In genomic region chr16:70692481-70693203, GRCh38 we compare ENCODE assay signal across 11 cellular contexts. TPM values are rescaled to one million over a fixed set of nuclear protein-coding genes. Genes with fewer than 3 reads are reported as not detected.
DNase-seq lines count a peak whose midpoint lies in the region; ATAC-seq, FAIRE-seq and TF ChIP-seq lines count a peak whose summit lies in the region.
"Had no signal": no experiment of that assay in that cellular context is flagged by ENCODE, and none has a peak within 500 bp of the region (broad histone marks: within the 10 kb centered on the region; RNA-seq: fewer than 3 reads in every experiment).

No MANE protein-coding gene starts in this region.

- H3K4me1 ChIP-seq in body of pancreas (peaks cover 13% of the 10 kb centered on the region), liver (ENCODE audit: control insufficient read depth in 4 of 4, insufficient read depth in 4 of 4, low read length in 3 of 4) (peaks cover 9 to 21% (median 12%) of the 10 kb centered on the region in 4 donors), skeletal muscle satellite cell (ENCODE audit: control insufficient read depth, insufficient read depth, low read length) (peaks cover 97% of the 10 kb centered on the region)

- H3K4me1 Mint-ChIP-seq in HFFc6 (ENCODE audit: low read depth) = peaks cover 71% of the 10 kb centered on the region
- H3K4me1 Mint-ChIP-seq in activated T-helper 17 cell treated with anti-CD3 and anti-CD28 coated beads, Interleukin-2, amount 50 U/mL, for 72 hours = no peaks in the 10 kb centered on the region
- H3K4me1 Mint-ChIP-seq in activated naive CD4-positive, alpha-beta T cell treated with anti-CD3 and anti-CD28 coated beads for 36 hours (ENCODE audit: low read depth) = peaks cover 24% of the 10 kb centered on the region

- no peak for TF ChIP-seq RAD21 in liver (IDR thresholded peaks at IDR 0.05)

- H3K27ac ChIP-seq in body of pancreas (peak overlapping the region in 2 of 4 donors; percentile 39 to 44), liver (ENCODE audit: low read depth in 1 of 2, low read length in 2 of 2) (peak overlapping the region in 1 of 2 donors; percentile 45)
- H3K27ac ChIP-seq: C4-2B had no signal

- no peak overlapping the region for H3K4me3 Mint-ChIP-seq in HFFc6
- H3K4me3 Mint-ChIP-seq in activated T-helper 17 cell treated with anti-CD3 and anti-CD28 coated beads, Interleukin-2, amount 50 U/mL, for 72 hours = no peak overlapping the region
- no peak overlapping the region for H3K4me3 Mint-ChIP-seq in activated naive CD4-positive, alpha-beta T cell treated with anti-CD3 and anti-CD28 coated beads for 36 hours
- H3K4me3 Mint-ChIP-seq: activated CD8-positive, alpha-beta memory T cell treated with anti-CD3 and anti-CD28 coated beads, Interleukin-2, amount 10 ng/mL, durations not matched to agents 7 days and 5 days had no signal

- H3K4me2 ChIP-seq in skeletal muscle satellite cell (ENCODE audit: low read length) = peak overlapping the region; percentile 56

- no peak overlapping the region for H3K9ac ChIP-seq in liver (ENCODE audit: low read depth in 1 of 2, low read length in 2 of 2)
- peak overlapping the region; percentile 80 for H3K9ac ChIP-seq in skeletal muscle satellite cell (ENCODE audit: low read depth, low read length)

- peaks cover 4% of the 10 kb centered on the region; the same call in 1 of the 2 replicates for H3K36me3 Mint-ChIP-seq in HFFc6 (ENCODE audit: low read depth)
- no peaks in the 10 kb centered on the region for H3K36me3 Mint-ChIP-seq in activated T-helper 17 cell treated with anti-CD3 and anti-CD28 coated beads, Interleukin-2, amount 50 U/mL, for 72 hours (ENCODE audit: low read depth)
- no peaks in the 10 kb centered on the region for H3K36me3 Mint-ChIP-seq in activated naive CD4-positive, alpha-beta T cell treated with anti-CD3 and anti-CD28 coated beads for 36 hours (ENCODE audit: low read depth)
- H3K36me3 Mint-ChIP-seq: activated CD8-positive, alpha-beta memory T cell treated with anti-CD3 and anti-CD28 coated beads, Interleukin-2, amount 10 ng/mL, durations not matched to agents 7 days and 5 days had no signal

- peaks cover 7% of the 10 kb centered on the region for H3K27me3 Mint-ChIP-seq in HFFc6 (ENCODE audit: insufficient read depth)
- no peaks in the 10 kb centered on the region for H3K27me3 Mint-ChIP-seq in activated T-helper 17 cell treated with anti-CD3 and anti-CD28 coated beads, Interleukin-2, amount 50 U/mL, for 72 hours
- no peaks in the 10 kb centered on the region for H3K27me3 Mint-ChIP-seq in activated naive CD4-positive, alpha-beta T cell treated with anti-CD3 and anti-CD28 coated beads for 36 hours (ENCODE audit: low read depth)
- H3K27me3 Mint-ChIP-seq: activated CD8-positive, alpha-beta memory T cell treated with anti-CD3 and anti-CD28 coated beads, Interleukin-2, amount 10 ng/mL, durations not matched to agents 7 days and 5 days had no signal

- intact Hi-C loops in body of pancreas (cut with DNase I) = no loop called here
- intact Hi-C loops in activated naive CD4-positive, alpha-beta T cell treated with anti-CD3 and anti-CD28 coated beads for 36 hours (cut with micrococcal nuclease) = no loop called here

- 83 to 85% methylated on average over 8 to 20 of the region's 21 CpGs for WGBS in body of pancreas, 2 donors
- WGBS in liver = 63% methylated on average over 21 of the region's 21 CpGs

- CTCF ChIA-PET in activated naive CD4-positive, alpha-beta T cell treated with anti-CD3 and anti-CD28 coated beads for 36 hours (lab: Charles Lee) = interaction anchor here (0.5 to 1.3 kb wide), 2 partner anchors 51 to 78 kb away, joined by 5 read pairs; no protein-coding TSS in a partner anchor

- H3K9me3 ChIP-seq in body of pancreas (no peaks in the 10 kb centered on the region), liver (ENCODE audit: control insufficient read depth in 4 of 4, low read length in 3 of 4) (no peaks in the 10 kb centered on the region), skeletal muscle satellite cell (replicated peaks; ENCODE audit: low read length) (no peaks in the 10 kb centered on the region)

- peak; percentile 12 for ATAC-seq in body of pancreas
- no peak for ATAC-seq in activated T-helper 17 cell treated with anti-CD3 and anti-CD28 coated beads, Interleukin-2, amount 50 U/mL, for 72 hours (replicated peaks)
- ATAC-seq: activated CD8-positive, alpha-beta memory T cell treated with anti-CD3 and anti-CD28 coated beads, Interleukin-2, amount 10 ng/mL, durations not matched to agents 7 days and 5 days had no signal

- no peaks in the 10 kb centered on the region for H3K9me3 Mint-ChIP-seq in HFFc6
- no peaks in the 10 kb centered on the region for H3K9me3 Mint-ChIP-seq in activated T-helper 17 cell treated with anti-CD3 and anti-CD28 coated beads, Interleukin-2, amount 50 U/mL, for 72 hours
- H3K9me3 Mint-ChIP-seq in activated naive CD4-positive, alpha-beta T cell treated with anti-CD3 and anti-CD28 coated beads for 36 hours = no peaks in the 10 kb centered on the region

- no peak for DNase-seq in HFFc6
- no peak for DNase-seq in body of pancreas
- DNase-seq in activated T-cell treated with anti-CD3 and anti-CD28 coated beads for 4 hours = no peak
- DNase-seq in activated naive CD4-positive, alpha-beta T cell treated with anti-CD3 and anti-CD28 coated beads for 36 hours = no peak
- no peak for DNase-seq in HTR-8/SVneo (ENCODE audit: insufficient read length, low spot score)
- DNase-seq: activated CD8-positive, alpha-beta memory T cell treated with anti-CD3 and anti-CD28 coated beads, Interleukin-2, amount 10 ng/mL, durations not matched to agents 7 days and 5 days; NCI-H748 treated with DMSO at 0.1 percent for 48 hours had no signal

- FAIRE-seq in HTR-8/SVneo (lab: Jason Lieb, UNC) = no peak

- H3K36me3 ChIP-seq in body of pancreas (replicated peaks in 1 of 2; ENCODE audit: insufficient read depth in 1 of 2, low read depth in 2 of 2) (no peaks in the 10 kb centered on the region), liver (ENCODE audit: control insufficient read depth in 4 of 4, insufficient read depth in 3 of 4, low read depth in 1 of 4, low read length in 3 of 4) (peaks cover 0 to 2% (median 0%) of the 10 kb centered on the region in 4 donors), skeletal muscle satellite cell (ENCODE audit: insufficient read depth, low read length) (no peaks in the 10 kb centered on the region)

- no peak for TF ChIP-seq POLR2A in body of pancreas (IDR thresholded peaks at IDR 0.05)

- H3K27ac Mint-ChIP-seq in HFFc6 = peak overlapping the region; percentile 97
- no peak overlapping the region for H3K27ac Mint-ChIP-seq in activated T-helper 17 cell treated with anti-CD3 and anti-CD28 coated beads, Interleukin-2, amount 50 U/mL, for 72 hours
- H3K27ac Mint-ChIP-seq in activated naive CD4-positive, alpha-beta T cell treated with anti-CD3 and anti-CD28 coated beads for 36 hours = no peak overlapping the region
- H3K27ac Mint-ChIP-seq: activated CD8-positive, alpha-beta memory T cell treated with anti-CD3 and anti-CD28 coated beads, Interleukin-2, amount 10 ng/mL, durations not matched to agents 7 days and 5 days had no signal

- H3K27me3 ChIP-seq in body of pancreas = no peaks in the 10 kb centered on the region
- no peaks in the 10 kb centered on the region for H3K27me3 ChIP-seq in liver (ENCODE audit: control insufficient read depth in 4 of 4, insufficient read depth in 4 of 4, low read length in 3 of 4)
- no peaks in the 10 kb centered on the region for H3K27me3 ChIP-seq in skeletal muscle satellite cell (ENCODE audit: control insufficient read depth, insufficient read depth, low read length)

- H3K4me3 ChIP-seq in body of pancreas (no peak overlapping the region), liver (ENCODE audit: low read depth in 1 of 3, low read length in 3 of 3) (peak overlapping the region in 1 of 3 donors; percentile 2), skeletal muscle satellite cell (ENCODE audit: low read length) (no peak overlapping the region)

- TF ChIP-seq CTCF in HFFc6 (IDR thresholded peaks at IDR 0.05) (no peak), body of pancreas (IDR thresholded peaks at IDR 0.05) (no peak), liver (IDR thresholded peaks at IDR 0.05; ENCODE audit: low read depth, low read length, missing input control) (no peak)

TF ChIP-seq in liver, 16 proteins besides CTCF, POLR2A, EP300 and RAD21:
- TF ChIP-seq RXRA (IDR thresholded peaks at IDR 0.05) = peak in 1 of 2 donors; percentile 68
- TF ChIP-seq JUND (IDR thresholded peaks at IDR 0.05) = no peak
- no peak for TF ChIP-seq ATF3 (IDR thresholded peaks at IDR 0.05)
- no peak for TF ChIP-seq NR2F2 (IDR thresholded peaks at IDR 0.05)
- TF ChIP-seq HNF4A (conservative IDR thresholded peaks at IDR 0.05) = peak in 1 of 2 donors; percentile 81
- TF ChIP-seq FOXA2 (IDR thresholded peaks at IDR 0.05) = peak; percentile 61
- peak; percentile 41 for TF ChIP-seq YY1 (IDR thresholded peaks at IDR 0.05)
- TF ChIP-seq FOXA1 (IDR thresholded peaks at IDR 0.05) = peak; percentile 78

RNA-seq across cellular contexts. Expression of gene MTSS2, which starts 6.8 kb away (rescaled TPM):
- 10 to 100 TPM; 82.0 to 96.1 (median 86.5) TPM for total RNA-seq in HFFc6 (2021; fragmentation: NEBNext Ultra II Directional; extraction: Animal tissue kit (Norgen Biotek cat#: 25700))
- total RNA-seq in body of pancreas (10 to 100 TPM in 1 of 2 donors, 1 to 10 TPM in 1; 8.8 to 23.4 TPM), liver (10 to 100 TPM; 26.7 to 45.1 TPM)
- polyA plus RNA-seq in liver = 10 to 100 TPM in 1 of 2 donors, 1 to 10 TPM in 1; 3.8 to 95.7 TPM
- total RNA-seq in skeletal muscle satellite cell (2012; rRNA removed) = 17.0 and 25.6 TPM in 2 replicates
- under 1 TPM; 0.11 to 0.67 TPM for total RNA-seq in activated T-helper 17 cell treated with anti-CD3 and anti-CD28 coated beads, Interleukin-2, amount 50 U/mL, for 72 hours
- 1 to 10 TPM; 2.0 TPM for total RNA-seq in activated naive CD4-positive, alpha-beta T cell treated with anti-CD3 and anti-CD28 coated beads for 36 hours

RNA-seq across cellular contexts. Expression of gene IL34, which starts 46.3 kb away (rescaled TPM):
- under 1 TPM in 2 of 6 experiments, not detected in 4; 0.09 TPM for total RNA-seq in HFFc6 (2021; fragmentation: NEBNext Ultra II Directional; extraction: Animal tissue kit (Norgen Biotek cat#: 25700))
- total RNA-seq in body of pancreas (1 to 10 TPM in 1 of 2 donors, under 1 TPM in 1; 0.78 to 3.0 TPM), liver (under 1 TPM; 0.25 to 0.93 TPM)
- under 1 TPM; 0.40 to 0.43 TPM for polyA plus RNA-seq in liver
- 0.51 and 1.5 TPM in 2 replicates for total RNA-seq in skeletal muscle satellite cell (2012; rRNA removed)
- not detected for total RNA-seq in activated T-helper 17 cell treated with anti-CD3 and anti-CD28 coated beads, Interleukin-2, amount 50 U/mL, for 72 hours
- not detected for total RNA-seq in activated naive CD4-positive, alpha-beta T cell treated with anti-CD3 and anti-CD28 coated beads for 36 hours
- total RNA-seq: activated CD8-positive, alpha-beta memory T cell treated with anti-CD3 and anti-CD28 coated beads, Interleukin-2, amount 10 ng/mL, durations not matched to agents 7 days and 5 days had no signal
